In genomic region chr2:100107440-100107839, GRCh38 we compare ENCODE assay signal across 18 cellular contexts.
"Had no signal": no experiment of that assay in that cellular context is flagged by ENCODE, and none has a peak within 500 bp of the region (broad histone marks: within the 10 kb centered on the region; RNA-seq: fewer than 3 reads in every experiment).

No MANE protein-coding gene starts in this region.

- H3K27me3 ChIP-seq: gastroesophageal sphincter, tibial artery, vagina had no signal

- H3K4me1 Mint-ChIP-seq: central memory CD8-positive, alpha-beta T cell had no signal

- H3K27ac ChIP-seq: left lung, parathyroid adenoma, tibial artery, vagina had no signal

- H3K27ac Mint-ChIP-seq: activated CD4-positive, alpha-beta T cell treated with anti-CD3 and anti-CD28 coated beads, Interleukin-2, amount 10 ng/mL, durations not matched to agents 24 days and 14 days; activated CD8-positive, alpha-beta T cell treated with anti-CD3 and anti-CD28 coated beads, Interleukin-2, amount 10 ng/mL, durations not matched to agents 7 days and 5 days; activated naive CD4-positive, alpha-beta T cell treated with anti-CD3 and anti-CD28 coated beads for 36 hours; activated T-cell treated with anti-CD3 and anti-CD28 coated beads, Interleukin-2, amount 50 U/mL, for 24 hours; activated T-helper 2 cell treated with anti-CD3 and anti-CD28 coated beads, Interferon-gamma antibody, Interleukin-2, Interleukin-4, amounts not matched to agents 10 μg/mL and 5 μg/mL and 100 μg/mL, durations not matched to agents 14 hours and 24 hours and 36 hours; T-helper 2 cell treated with Interferon-gamma antibody and Interleukin-4, amounts not matched to agents 5 μg/mL and 100 μg/mL, for 36 hours; WTC11 had no signal

- H3K4me1 ChIP-seq: parathyroid adenoma had no signal

- H3K4me3 ChIP-seq: gastroesophageal sphincter, heart right ventricle, left lung, tibial artery, vagina had no signal

- H3K79me2 ChIP-seq: parathyroid adenoma had no signal

- H3K9me3 ChIP-seq: gastroesophageal sphincter, heart right ventricle, left lung, tibial artery, vagina had no signal

- H3K36me3 Mint-ChIP-seq: WTC11 had no signal

- H2AFZ ChIP-seq: parathyroid adenoma had no signal

- H3K9me3 Mint-ChIP-seq: activated CD4-positive, alpha-beta T cell treated with anti-CD3 and anti-CD28 coated beads, Interleukin-2, amount 10 ng/mL, durations not matched to agents 24 days and 14 days; activated naive CD4-positive, alpha-beta T cell treated with anti-CD3 and anti-CD28 coated beads for 36 hours; activated T-cell treated with anti-CD3 and anti-CD28 coated beads, Interleukin-2, amount 50 U/mL, for 24 hours; activated T-helper 2 cell treated with anti-CD3 and anti-CD28 coated beads, Interferon-gamma antibody, Interleukin-2, Interleukin-4, amounts not matched to agents 10 μg/mL and 5 μg/mL and 100 μg/mL, durations not matched to agents 14 hours and 24 hours and 36 hours; central memory CD8-positive, alpha-beta T cell; T-helper 2 cell treated with Interferon-gamma antibody and Interleukin-4, amounts not matched to agents 5 μg/mL and 100 μg/mL, for 36 hours; WTC11 had no signal

- DNase-seq: activated CD8-positive, alpha-beta T cell treated with anti-CD3 and anti-CD28 coated beads, Interleukin-2, amount 10 ng/mL, durations not matched to agents 7 days and 5 days; activated naive CD4-positive, alpha-beta T cell treated with anti-CD3 and anti-CD28 coated beads for 36 hours; activated T-cell treated with anti-CD3 and anti-CD28 coated beads, Interleukin-2, amount 50 U/mL, for 24 hours; cortex of kidney; effector CD4-positive, alpha-beta T cell; heart right ventricle; left lung; stimulated activated CD8-positive, alpha-beta memory T cell treated with anti-CD3 and anti-CD28 coated beads, Interleukin-4, amount 100 ng/mL, for 48 hours; stimulated activated naive CD4-positive, alpha-beta T cell treated with Interleukin-2 at 50 U/mL for 16 hours; tibial artery had no signal

- H3K9ac ChIP-seq: parathyroid adenoma had no signal

- H3K4me3 Mint-ChIP-seq: activated CD4-positive, alpha-beta T cell treated with anti-CD3 and anti-CD28 coated beads, Interleukin-2, amount 10 ng/mL, durations not matched to agents 24 days and 14 days; activated CD8-positive, alpha-beta T cell treated with anti-CD3 and anti-CD28 coated beads, Interleukin-2, amount 10 ng/mL, durations not matched to agents 7 days and 5 days; activated naive CD4-positive, alpha-beta T cell treated with anti-CD3 and anti-CD28 coated beads for 36 hours; activated T-cell treated with anti-CD3 and anti-CD28 coated beads, Interleukin-2, amount 50 U/mL, for 24 hours; central memory CD8-positive, alpha-beta T cell; T-helper 2 cell treated with Interferon-gamma antibody and Interleukin-4, amounts not matched to agents 5 μg/mL and 100 μg/mL, for 36 hours had no signal

- ATAC-seq: activated CD8-positive, alpha-beta T cell treated with anti-CD3 and anti-CD28 coated beads, Interleukin-2, amount 10 ng/mL, durations not matched to agents 7 days and 5 days; gastroesophageal sphincter; left lung; WTC11 had no signal

- H3K36me3 ChIP-seq: gastroesophageal sphincter, heart right ventricle, left lung, tibial artery, vagina had no signal
